1 cellular context compared by ENCODE assay signal in the genomic region with DNA sequence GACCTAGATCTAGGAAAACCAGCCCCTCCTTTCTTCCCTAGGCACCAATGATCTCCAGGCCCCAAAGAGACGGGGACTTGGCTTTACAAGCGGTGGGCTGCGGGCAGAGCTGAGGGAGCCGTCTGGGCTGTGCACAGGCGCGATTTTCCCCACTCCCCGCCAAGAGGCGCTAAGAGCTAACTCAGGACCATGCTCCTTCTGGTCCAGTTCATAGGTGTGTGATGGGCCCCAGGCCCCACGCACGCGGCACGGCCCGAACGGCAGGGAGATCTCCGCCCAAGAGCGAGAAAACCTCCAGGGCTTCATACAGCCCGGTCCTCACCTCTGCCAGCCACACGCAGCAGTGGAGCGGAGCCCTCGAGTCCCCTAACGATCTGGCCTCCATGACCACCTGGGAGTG.
TF ChIP-seq lines count a peak whose summit lies in the region.

No MANE protein-coding gene starts in this region.

TF ChIP-seq in K562, 482 proteins besides CTCF, POLR2A, EP300 and RAD21:
- TF ChIP-seq HMGN3 (IDR thresholded peaks at IDR 0.05; ENCODE audit: borderline replicate concordance, extremely low read depth, insufficient read length, low read depth, low read length), result peak; percentile 40
- no peak for TF ChIP-seq MTA1 (IDR thresholded peaks at IDR 0.05; ENCODE audit: borderline replicate concordance)
- TF ChIP-seq, protein P1, sequence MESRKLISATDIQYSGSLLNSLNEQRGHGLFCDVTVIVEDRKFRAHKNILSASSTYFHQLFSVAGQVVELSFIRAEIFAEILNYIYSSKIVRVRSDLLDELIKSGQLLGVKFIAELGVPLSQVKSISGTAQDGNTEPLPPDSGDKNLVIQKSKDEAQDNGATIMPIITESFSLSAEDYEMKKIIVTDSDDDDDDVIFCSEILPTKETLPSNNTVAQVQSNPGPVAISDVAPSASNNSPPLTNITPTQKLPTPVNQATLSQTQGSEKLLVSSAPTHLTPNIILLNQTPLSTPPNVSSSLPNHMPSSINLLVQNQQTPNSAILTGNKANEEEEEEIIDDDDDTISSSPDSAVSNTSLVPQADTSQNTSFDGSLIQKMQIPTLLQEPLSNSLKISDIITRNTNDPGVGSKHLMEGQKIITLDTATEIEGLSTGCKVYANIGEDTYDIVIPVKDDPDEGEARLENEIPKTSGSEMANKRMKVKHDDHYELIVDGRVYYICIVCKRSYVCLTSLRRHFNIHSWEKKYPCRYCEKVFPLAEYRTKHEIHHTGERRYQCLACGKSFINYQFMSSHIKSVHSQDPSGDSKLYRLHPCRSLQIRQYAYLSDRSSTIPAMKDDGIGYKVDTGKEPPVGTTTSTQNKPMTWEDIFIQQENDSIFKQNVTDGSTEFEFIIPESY (CRISPR knock-in tag; IDR thresholded peaks at IDR 0.05), result peak; percentile 72; the same call in 1 of the 2 replicates
- no peak for TF ChIP-seq NFIX (CRISPR knock-in tag; IDR thresholded peaks at IDR 0.05; ENCODE audit: low read depth)
- TF ChIP-seq SMC3 (conservative IDR thresholded peaks at IDR 0.05; ENCODE audit: insufficient read depth, low read depth, low read length), result 0 out of 2 replicates have a peak, but pooled peaks have one; percentile 12
- no peak for TF ChIP-seq NCOA4 (IDR thresholded peaks at IDR 0.05; ENCODE audit: partially characterized antibody)
- no peak for TF ChIP-seq ZNF174 (CRISPR knock-in tag; IDR thresholded peaks at IDR 0.05)
- no peak for TF ChIP-seq SIX5 (IDR thresholded peaks at IDR 0.05; ENCODE audit: borderline replicate concordance in 1 of 2, insufficient read depth in 1 of 2, low read depth in 1 of 2, low read length in 2 of 2)
- TF ChIP-seq ZNF584 (CRISPR knock-in tag; IDR thresholded peaks at IDR 0.05; ENCODE audit: low read depth), result no peak
- no peak for TF ChIP-seq PPARD (CRISPR knock-in tag; IDR thresholded peaks at IDR 0.05)
- TF ChIP-seq RB1 (IDR thresholded peaks at IDR 0.05; ENCODE audit: low read depth), result peak; percentile 18; the same call in 1 of the 2 replicates
- TF ChIP-seq ILK (tag; IDR thresholded peaks at IDR 0.05; ENCODE audit: borderline replicate concordance, low read depth), result no peak
